18 cellular contexts compared by ENCODE assay signal in the genomic region with DNA sequence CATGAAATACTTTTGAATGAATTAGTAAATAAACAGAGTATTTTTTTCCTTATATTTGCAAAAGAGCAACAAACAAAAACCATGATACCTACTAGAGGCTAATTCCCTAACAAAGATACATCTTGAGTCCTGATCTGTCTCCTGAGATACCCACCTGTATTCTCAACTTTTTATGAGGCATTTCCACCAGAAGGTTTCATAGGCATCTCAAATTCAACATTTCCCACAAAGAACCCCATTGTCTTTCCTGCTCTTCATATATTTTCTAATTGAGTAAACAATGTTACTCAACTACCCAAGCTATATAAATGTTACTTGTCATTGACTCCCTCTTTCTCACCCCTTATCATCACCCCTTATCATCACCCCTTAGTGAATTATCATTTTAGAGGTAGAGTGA.
DNase-seq lines count a peak whose midpoint lies in the region; ATAC-seq and TF ChIP-seq lines count a peak whose summit lies in the region.
"Had no signal": no experiment of that assay in that cellular context is flagged by ENCODE, and none has a peak within 500 bp of the region (broad histone marks: within the 10 kb centered on the region; RNA-seq: fewer than 3 reads in every experiment).

No MANE protein-coding gene starts in this region.

- H3K4me1 ChIP-seq in PC-3 (ENCODE audit: insufficient read depth, low read length): peaks cover 40% of the 10 kb centered on the region
- H3K4me1 ChIP-seq in osteoblast (ENCODE audit: insufficient read depth, low read length): peaks cover 58% of the 10 kb centered on the region
- H3K4me1 ChIP-seq: HAP-1 had no signal

- H3K36me3 Mint-ChIP-seq in activated T-cell treated with anti-CD3 and anti-CD28 coated beads, Interleukin-2, amount 50 U/mL, for 24 hours (ENCODE audit: low read depth): no peaks in the 10 kb centered on the region
- H3K36me3 Mint-ChIP-seq in HFFc6 (ENCODE audit: low read depth): 0 out of 2 replicates have a peak, but pooled peaks cover 7% of the 10 kb centered on the region

- POLR2A ChIA-PET in PC-3 (lab: Charles Lee; ENCODE audit: unreplicated experiment): interaction anchor here (0.5 kb wide), 1 partner anchor 17 kb away, joined by 3 read pairs; no protein-coding TSS in a partner anchor

- H3K9me3 ChIP-seq in PC-3 (ENCODE audit: low read length) (no peaks in the 10 kb centered on the region), osteoblast (ENCODE audit: low read depth, low read length) (no peaks in the 10 kb centered on the region)
- H3K9me3 ChIP-seq: A549 had no signal

- BruUV-seq in PC-3 (replicated peaks; lab: Mats Ljungman, UMichigan): no TSS peak

- DNase-seq in activated T-cell treated with anti-CD3 and anti-CD28 coated beads, Interleukin-2, amount 50 U/mL, for 24 hours: no peak
- DNase-seq in activated T-cell treated with anti-CD3 and anti-CD28 coated beads for 4 hours (no peak), HFFc6 (no peak), PC-3 (peak; percentile 73), osteoblast (ENCODE audit: insufficient read length, low spot score, missing footprints) (peak; percentile 37), SKM-1 treated with dmso at 0.1 percent for 144 hours (lab: John Stamatoyannopoulos, UW; ENCODE audit: unreplicated experiment) (no peak), OCI-M1 (lab: John Stamatoyannopoulos, UW) (no peak), DMS 273 treated with DMSO at 0.1 percent for 48 hours (lab: John Stamatoyannopoulos, UW) (no peak)
- DNase-seq: 8988T; C1 segment of cervical spinal cord; Calu3; CD4-positive, alpha-beta memory T cell; COR-L47; DMS153; DND-41; GOT3 had no signal

- TF ChIP-seq CTCF in HFFc6 (IDR thresholded peaks at IDR 0.05) (no peak), PC-3 (conservative IDR thresholded peaks at IDR 0.05; ENCODE audit: low read depth, low read length) (no peak), osteoblast (IDR thresholded peaks at IDR 0.05; ENCODE audit: extremely low read depth, low read depth, low read length) (no peak)

- H3K4me3 Mint-ChIP-seq in activated T-cell treated with anti-CD3 and anti-CD28 coated beads, Interleukin-2, amount 50 U/mL, for 24 hours: no peak overlapping the region
- H3K4me3 Mint-ChIP-seq in HFFc6: no peak overlapping the region; the same call in 1 of the 2 replicates
- H3K4me3 Mint-ChIP-seq: CD4-positive, alpha-beta memory T cell had no signal

- CTCF ChIA-PET in PC-3 (lab: Charles Lee): interaction anchor here (0.6 kb wide), 1 partner anchor 119 kb away, joined by 3 read pairs; a partner anchor contains a TSS

- H2AFZ ChIP-seq in PC-3 (ENCODE audit: low read length) (no peak overlapping the region), osteoblast (ENCODE audit: low read length) (no peak overlapping the region)

- H3K9me3 Mint-ChIP-seq in activated T-cell treated with anti-CD3 and anti-CD28 coated beads, Interleukin-2, amount 50 U/mL, for 24 hours: no peaks in the 10 kb centered on the region
- no peaks in the 10 kb centered on the region for H3K9me3 Mint-ChIP-seq in HFFc6

- H3K79me2 ChIP-seq in PC-3 (ENCODE audit: low read length) (no peaks in the 10 kb centered on the region), osteoblast (ENCODE audit: insufficient read depth, low read length) (no peaks in the 10 kb centered on the region)

- H3K36me3 ChIP-seq in PC-3 (ENCODE audit: low read depth, low read length): no peaks in the 10 kb centered on the region
- no peaks in the 10 kb centered on the region for H3K36me3 ChIP-seq in osteoblast (ENCODE audit: insufficient read depth, low read length)
- H3K36me3 ChIP-seq: HAP-1 had no signal

- no peaks in the 10 kb centered on the region for H3F3A ChIP-seq in PC-3 (ENCODE audit: low read length, unreplicated experiment)

- H4K20me1 ChIP-seq in PC-3 (ENCODE audit: low read length): no peaks in the 10 kb centered on the region
- no peaks in the 10 kb centered on the region for H4K20me1 ChIP-seq in osteoblast (ENCODE audit: insufficient read depth, low read length)

- no peak overlapping the region for H3K4me3 ChIP-seq in PC-3 (ENCODE audit: low read length)
- H3K4me3 ChIP-seq in osteoblast (ENCODE audit: insufficient read depth, low read length): no peak overlapping the region
- H3K4me3 ChIP-seq: A549, HAP-1 had no signal

- intact Hi-C loops in PC-3 (cut with micrococcal nuclease): loop anchor here (2.0 to 5.0 kb wide), 3 partner anchors 40 to 121 kb away; a partner anchor contains a TSS

- peaks cover 40% of the 10 kb centered on the region for H3K27me3 Mint-ChIP-seq in activated T-cell treated with anti-CD3 and anti-CD28 coated beads, Interleukin-2, amount 50 U/mL, for 24 hours
- H3K27me3 Mint-ChIP-seq in HFFc6 (ENCODE audit: insufficient read depth): peaks cover 3% of the 10 kb centered on the region; the same call in 1 of the 2 replicates

- H3K27me3 ChIP-seq in PC-3 (ENCODE audit: low read length): no peaks in the 10 kb centered on the region
- H3K27me3 ChIP-seq in osteoblast (ENCODE audit: insufficient read depth, low read length): no peaks in the 10 kb centered on the region

- peak overlapping the region; percentile 86 for H3K27ac Mint-ChIP-seq in activated T-cell treated with anti-CD3 and anti-CD28 coated beads, Interleukin-2, amount 50 U/mL, for 24 hours
- peak overlapping the region; percentile 96; the same call in 1 of the 2 replicates for H3K27ac Mint-ChIP-seq in HFFc6
- H3K27ac Mint-ChIP-seq: CD4-positive, alpha-beta memory T cell had no signal

- H3K4me2 ChIP-seq in PC-3 (ENCODE audit: low read length) (peak overlapping the region; percentile 37), osteoblast (ENCODE audit: insufficient read depth, low read length) (no peak overlapping the region)
- H3K4me2 ChIP-seq: A549 had no signal

- 0 out of 2 replicates have a peak, but pooled peaks cover 3% of the 10 kb centered on the region for H3K9me2 ChIP-seq in PC-3 (replicated peaks; ENCODE audit: low read length)

- peaks cover 45% of the 10 kb centered on the region for H3K4me1 Mint-ChIP-seq in activated T-cell treated with anti-CD3 and anti-CD28 coated beads, Interleukin-2, amount 50 U/mL, for 24 hours (ENCODE audit: low read depth)
- H3K4me1 Mint-ChIP-seq in HFFc6 (ENCODE audit: low read depth): peaks cover 60% of the 10 kb centered on the region
- H3K4me1 Mint-ChIP-seq: CD4-positive, alpha-beta memory T cell had no signal

- peak overlapping the region; percentile 65 for H3K9ac ChIP-seq in PC-3 (ENCODE audit: low read length)

- H3K27ac ChIP-seq in PC-3 (ENCODE audit: low read length) (peak overlapping the region; percentile 91), osteoblast (ENCODE audit: low read depth, low read length) (no peak overlapping the region)
- H3K27ac ChIP-seq: A549 had no signal

- ATAC-seq in PC-3: peak; percentile 72
- ATAC-seq: A549 had no signal

Comparison
In these comparisons a context has a peak if more than half of its experiments do, and no peak if none do; other contexts are left out.
1. DNase-seq: peak in PC-3 (single experiment) and osteoblast (single experiment); none in activated T-cell treated with anti-CD3 and anti-CD28 coated beads, Interleukin-2, amount 50 U/mL, for 24 hours (single experiment), activated T-cell treated with anti-CD3 and anti-CD28 coated beads for 4 hours (single experiment), HFFc6 (single experiment), SKM-1 treated with dmso at 0.1 percent for 144 hours (single experiment), OCI-M1 (single experiment) and DMS 273 treated with DMSO at 0.1 percent for 48 hours (single experiment).